ENCODE assay signal across 31 cellular contexts in genomic region chr5:111749303-111750026, GRCh38. TPM values are rescaled to one million over a fixed set of nuclear protein-coding genes. Genes with fewer than 3 reads are reported as not detected.
A peak's percentile ranks its signal among the peaks of the same experiment; 100 is the strongest.
DNase-seq lines count a peak whose midpoint lies in the region; ATAC-seq and TF ChIP-seq lines count a peak whose summit lies in the region.
"Had no signal": no experiment of that assay in that cellular context is flagged by ENCODE, and none has a peak within 500 bp of the region (broad histone marks: within the 10 kb centered on the region; RNA-seq: fewer than 3 reads in every experiment).

No MANE protein-coding gene starts in this region.

- CTCF ChIA-PET in IMR-90 (lab: Yijun Ruan, JAX): interaction anchor here (1.4 kb wide), 1 partner anchor 397 kb away, joined by 6 read pairs; no protein-coding TSS in a partner anchor

- H2BK20ac ChIP-seq in IMR-90 (ENCODE audit: low read depth, low read length): peak overlapping the region; percentile 35

- in situ Hi-C loops in IMR-90 (cut with MboI; ENCODE audit: low sequenced_read_pairs): no loop called here

- peaks cover 11% of the 10 kb centered on the region for H3K9me1 ChIP-seq in IMR-90 (ENCODE audit: insufficient read depth, low read length)

- no TSS peak for BruUV-seq in IMR-90 (replicated peaks; lab: Mats Ljungman, UMichigan)

- H3K79me2 ChIP-seq in DND-41 (ENCODE audit: insufficient read depth, low read length) (peaks cover 100% of the 10 kb centered on the region), fibroblast of lung (ENCODE audit: control insufficient read depth, insufficient read depth, low read length) (peaks cover 64% of the 10 kb centered on the region), trophoblast cell (ENCODE audit: control insufficient read depth, insufficient read depth, low read length, poor library complexity) (no peaks in the 10 kb centered on the region)

- 0 out of 3 replicates have a peak overlapping the region, but pooled peaks have one; percentile 13 for H2BK15ac ChIP-seq in IMR-90 (ENCODE audit: low read depth, low read length)

- H3K23ac ChIP-seq in IMR-90 (ENCODE audit: low read depth, low read length): peak overlapping the region; percentile 55; the same call in 1 of the 2 replicates
- no peak overlapping the region for H3K23ac ChIP-seq in trophoblast cell (ENCODE audit: low read length)

- 20% methylated on average over 1 of the region's 5 CpGs; no CpG with 5 or more reads in 1 of the 2 experiments for WGBS in IMR-90 (ENCODE audit: extremely low coverage in 2 of 2, insufficient read length in 1 of 2), 2 experiments
- 100% methylated on average over 2 of the region's 5 CpGs for WGBS in trophoblast cell (ENCODE audit: extremely low coverage, insufficient coverage, insufficient read length)

- H3K4me3 ChIP-seq in DND-41 (ENCODE audit: low read depth in 1 of 2, low read length in 2 of 2) (peak overlapping the region in 1 of 2 experiments; percentile 4; a peak in 1 of 4 replicates), IMR-90 (ENCODE audit: insufficient read depth, low read depth, low read length) (no peak overlapping the region), fibroblast of lung (replicated peaks in 1 of 4; ENCODE audit: control extremely low read depth in 1 of 4, insufficient read depth in 1 of 4, low read depth in 3 of 4, low read length in 4 of 4) (no peak overlapping the region), trophoblast cell (ENCODE audit: low read depth, low read length) (no peak overlapping the region), coronary artery (no peak overlapping the region)
- H3K4me3 ChIP-seq: ascending aorta, heart right ventricle, SJSA1, uterus had no signal

- POLR2A ChIA-PET in IMR-90 (lab: Charles Lee; ENCODE audit: unreplicated experiment): no interaction called here

- H2AFZ ChIP-seq in DND-41 (ENCODE audit: low read depth, low read length): no peak overlapping the region
- H2AFZ ChIP-seq in IMR-90 (replicated peaks; ENCODE audit: low read length, poor library complexity): no peak overlapping the region
- H2AFZ ChIP-seq in fibroblast of lung (ENCODE audit: low read length): no peak overlapping the region
- H2AFZ ChIP-seq in trophoblast cell (ENCODE audit: insufficient read depth, low read length, poor library complexity): no peak overlapping the region

- H3K9ac ChIP-seq in DND-41 (ENCODE audit: low read depth, low read length): peak overlapping the region; percentile 7; the same call in 1 of the 2 replicates
- peak overlapping the region; percentile 20; the same call in 1 of the 2 replicates for H3K9ac ChIP-seq in IMR-90 (ENCODE audit: low read depth, low read length)
- H3K9ac ChIP-seq in fibroblast of lung (ENCODE audit: insufficient read depth, low read length): no peak overlapping the region
- peak overlapping the region; percentile 54 for H3K9ac ChIP-seq in trophoblast cell (ENCODE audit: low read length)

- H3K4me2 ChIP-seq in DND-41 (ENCODE audit: insufficient read depth, low read length) (peak overlapping the region; percentile 77), IMR-90 (ENCODE audit: low read depth, low read length) (peak overlapping the region; percentile 51), fibroblast of lung (ENCODE audit: extremely low read depth, insufficient read depth, low read length) (no peak overlapping the region), trophoblast cell (ENCODE audit: low read length) (no peak overlapping the region)

- H2AK5ac ChIP-seq in IMR-90 (ENCODE audit: low read depth, low read length): peak overlapping the region; percentile 5
- no peak overlapping the region for H2AK5ac ChIP-seq in trophoblast cell (ENCODE audit: low read length)

- H3K56ac ChIP-seq in IMR-90 (ENCODE audit: extremely low read depth, insufficient read depth, low read length): no peak overlapping the region

- H3K9me3 ChIP-seq in DND-41 (ENCODE audit: insufficient read depth, low read length, severe bottlenecking) (no peaks in the 10 kb centered on the region), IMR-90 (ENCODE audit: control insufficient read depth, insufficient read depth, low read length) (no peaks in the 10 kb centered on the region), fibroblast of lung (ENCODE audit: control insufficient read depth, insufficient read depth, low read depth, low read length) (no peaks in the 10 kb centered on the region), trophoblast cell (ENCODE audit: insufficient read depth, low read depth, low read length) (no peaks in the 10 kb centered on the region)
- H3K9me3 ChIP-seq: ascending aorta, heart right ventricle, SJSA1, uterus had no signal

- intact Hi-C loops in IMR-90 (cut with micrococcal nuclease): loop anchor here (10.0 kb wide), 1 partner anchor 985 kb away; no protein-coding TSS in a partner anchor

- peak overlapping the region; percentile 62 for H4K5ac ChIP-seq in IMR-90 (ENCODE audit: low read depth, low read length)

- H4K91ac ChIP-seq in IMR-90 (ENCODE audit: insufficient read depth, low read depth, low read length): peak overlapping the region; percentile 48
- no peak overlapping the region for H4K91ac ChIP-seq in trophoblast cell (ENCODE audit: low read depth, low read length)

- H3K27me3 ChIP-seq in DND-41 (ENCODE audit: insufficient read depth, low read length, poor library complexity) (no peaks in the 10 kb centered on the region), IMR-90 (ENCODE audit: control insufficient read depth, insufficient read depth, low read length) (no peaks in the 10 kb centered on the region), fibroblast of lung (ENCODE audit: control insufficient read depth, insufficient read depth, low read length) (no peaks in the 10 kb centered on the region), trophoblast cell (ENCODE audit: insufficient read depth, low read length) (no peaks in the 10 kb centered on the region)
- H3K27me3 ChIP-seq: ascending aorta, heart right ventricle, SJSA1, uterus had no signal

- H4K12ac ChIP-seq in trophoblast cell (ENCODE audit: low read depth, low read length): no peak overlapping the region

- H3K4me1 ChIP-seq in DND-41 (ENCODE audit: insufficient read depth, low read length) (peaks cover 99% of the 10 kb centered on the region), IMR-90 (ENCODE audit: control insufficient read depth, insufficient read depth, low read length) (peaks cover 21% of the 10 kb centered on the region), fibroblast of lung (ENCODE audit: control insufficient read depth, extremely low read depth, insufficient read depth, low read length) (peaks cover 34% of the 10 kb centered on the region), trophoblast cell (ENCODE audit: control insufficient read depth in 1 of 2, insufficient read depth in 2 of 2, low read length in 2 of 2) (peaks cover 0 to under 1% of the 10 kb centered on the region in 2 experiments)
- H3K4me1 ChIP-seq: ascending aorta, foreskin keratinocyte had no signal

- H2BK5ac ChIP-seq in IMR-90 (ENCODE audit: low read depth, low read length, poor library complexity, severe bottlenecking): peak overlapping the region; percentile 95
- no peak overlapping the region for H2BK5ac ChIP-seq in trophoblast cell (ENCODE audit: low read depth, low read length, poor library complexity)

- ATAC-seq in DND-41 (ENCODE audit: insufficient read depth, low read depth) (no peak), IMR-90 (ENCODE audit: low read depth) (peak; percentile 22; the same call in 1 of the 2 replicates), GM21619 (IDR thresholded peaks at IDR 0.05; ENCODE audit: unreplicated experiment) (no peak)
- ATAC-seq: activated CD8-positive, alpha-beta memory T cell treated with anti-CD3 and anti-CD28 coated beads, Interleukin-2, amount 10 ng/mL, durations not matched to agents 7 days and 5 days; foreskin keratinocyte; HCT116; heart right ventricle; naive thymus-derived CD8-positive, alpha-beta T cell had no signal

- TF ChIP-seq CTCF in DND-41 (IDR thresholded peaks at IDR 0.05; ENCODE audit: borderline replicate concordance, extremely low read depth, low read length, poor library complexity, severe bottlenecking) (no peak), IMR-90 (conservative IDR thresholded peaks at IDR 0.05; ENCODE audit: low read depth, low read length) (no peak), fibroblast of lung (conservative IDR thresholded peaks at IDR 0.05 in 1 of 2, IDR thresholded peaks at IDR 0.05 in 1 of 2; ENCODE audit: low read depth in 1 of 2, low read length in 2 of 2) (no peak), coronary artery (IDR thresholded peaks at IDR 0.05) (no peak)

- H3K36me3 ChIP-seq in DND-41 (ENCODE audit: insufficient read depth, low read length) (peaks cover 71% of the 10 kb centered on the region), IMR-90 (ENCODE audit: control insufficient read depth, insufficient read depth, low read length) (peaks cover 6% of the 10 kb centered on the region), fibroblast of lung (ENCODE audit: control insufficient read depth, insufficient read depth, low read length) (peaks cover 1% of the 10 kb centered on the region), trophoblast cell (ENCODE audit: control insufficient read depth in 1 of 2, insufficient read depth in 2 of 2, low read length in 2 of 2) (peaks cover 0 to 9% of the 10 kb centered on the region in 2 experiments)
- H3K36me3 ChIP-seq: ascending aorta, uterus had no signal

- H3K4ac ChIP-seq in IMR-90 (ENCODE audit: low read depth, low read length) (peak overlapping the region; percentile 37), trophoblast cell (ENCODE audit: low read depth, low read length) (no peak overlapping the region)

- H3K14ac ChIP-seq in IMR-90 (replicated peaks; ENCODE audit: low read depth, low read length): peak overlapping the region; percentile 28; the same call in 1 of the 2 replicates
- no peak overlapping the region for H3K14ac ChIP-seq in trophoblast cell (ENCODE audit: low read length)

- dilution Hi-C loops in IMR-90 (cut with HindIII; ENCODE audit: low sequenced_read_pairs, unreplicated experiment): no loop called here

- DNase-seq in DND-41 (no peak), IMR-90 (peak; percentile 70), fibroblast of lung (ENCODE audit: low read depth in 2 of 2) (peak; percentile 50 to 57), trophoblast cell (no peak), coronary artery (ENCODE audit: low spot score) (no peak), T-helper 2 cell (no peak), hypothalamus (lab: John Stamatoyannopoulos, UW) (no peak)
- DNase-seq: activated CD4-positive, alpha-beta T cell treated with anti-CD3 and anti-CD28 coated beads, Interleukin-2, amount 50 U/mL, for 4 hours; activated CD8-positive, alpha-beta memory T cell treated with anti-CD3 and anti-CD28 coated beads, Interleukin-2, amount 10 ng/mL, durations not matched to agents 7 days and 5 days; activated gamma-delta T cell treated with Interleukin-2 at 50 U/mL for 16 hours; activated naive CD8-positive, alpha-beta T cell treated with anti-CD3 and anti-CD28 coated beads, Interleukin-2, amount 10 ng/mL, durations not matched to agents 7 days and 5 days; activated T-cell treated with anti-CD3 and anti-CD28 coated beads, Interleukin-2, amount 50 U/mL, for 48 hours; CD8-positive, alpha-beta memory T cell; central memory CD4-positive, alpha-beta T cell; DMS 273 treated with DMSO at 0.1 percent for 48 hours; EL; erythroblast; foreskin keratinocyte; heart right ventricle; midbrain; naive thymus-derived CD8-positive, alpha-beta T cell; NCI-H1694; NCI-H446 treated with DMSO at 0.1 percent for 48 hours; NCI-H82; small intestine; T-helper 1 cell; uterus had no signal

- H3K27ac ChIP-seq in DND-41 (ENCODE audit: low read length) (peak overlapping the region; percentile 56), IMR-90 (ENCODE audit: insufficient read depth, low read length) (peak overlapping the region; percentile 64; the same call in 1 of the 2 replicates), fibroblast of lung (ENCODE audit: insufficient read depth, low read length) (peak overlapping the region; percentile 95), trophoblast cell (ENCODE audit: low read depth, low read length) (no peak overlapping the region), coronary artery (no peak overlapping the region)
- H3K27ac ChIP-seq: ascending aorta, foreskin keratinocyte, uterus had no signal

- TF ChIP-seq POLR2A in IMR-90 (IDR thresholded peaks at IDR 0.05; ENCODE audit: low read depth, low read length): no peak

- peaks cover 10% of the 10 kb centered on the region for H4K20me1 ChIP-seq in DND-41 (ENCODE audit: insufficient read depth, low read length)
- H4K20me1 ChIP-seq in IMR-90 (ENCODE audit: insufficient read depth, low read length): no peaks in the 10 kb centered on the region
- H4K20me1 ChIP-seq in fibroblast of lung (ENCODE audit: control insufficient read depth, extremely low read depth, insufficient read depth, low read length): no peaks in the 10 kb centered on the region

- H3K79me1 ChIP-seq in IMR-90 (ENCODE audit: low read depth in 1 of 2, low read length in 2 of 2) (peaks cover 16 to 51% of the 10 kb centered on the region in 2 experiments), trophoblast cell (ENCODE audit: low read length) (peaks cover 2% of the 10 kb centered on the region)

- H2AK9ac ChIP-seq in IMR-90 (replicated peaks; ENCODE audit: low read depth, low read length, poor library complexity): no peak overlapping the region

- H2BK12ac ChIP-seq in trophoblast cell (ENCODE audit: low read length): no peak overlapping the region

- TF ChIP-seq RAD21 in IMR-90 (IDR thresholded peaks at IDR 0.05; ENCODE audit: low read length): no peak

- H2BK120ac ChIP-seq in IMR-90 (ENCODE audit: low read depth, low read length) (peak overlapping the region; percentile 28; the same call in 1 of the 2 replicates), trophoblast cell (ENCODE audit: insufficient read depth, low read length, poor library complexity) (no peak overlapping the region)

- H4K8ac ChIP-seq in IMR-90 (ENCODE audit: low read depth in 2 of 2, low read length in 2 of 2) (peak overlapping the region in 1 of 2 experiments; percentile 46; a peak in 3 of 4 replicates), trophoblast cell (ENCODE audit: low read depth, low read length) (no peak overlapping the region)

- peak overlapping the region; percentile 39 for H3K18ac ChIP-seq in IMR-90 (ENCODE audit: low read depth, low read length)
- no peak overlapping the region for H3K18ac ChIP-seq in trophoblast cell (ENCODE audit: low read length)

RNA-seq across cellular contexts. Expression of gene NREP, which starts 7.5 kb away (rescaled TPM):
- 178 and 234 TPM in 2 replicates for total RNA-seq in IMR-90 (2012; rRNA removed)
- polyA plus RNA-seq in IMR-90 (2012; rRNA removed): 246 and 277 TPM in 2 replicates
- polyA plus RNA-seq in IMR-90 (2012; cell fraction: cytosol; rRNA removed): 42.7 and 48.6 TPM in 2 replicates
- polyA plus RNA-seq in IMR-90 (2012; cell fraction: nucleus; rRNA removed; ENCODE audit: low replicate concordance): 62.1 and 406 TPM in 2 replicates
- total RNA-seq in fibroblast of lung: 56.8 and 86.0 TPM in 2 replicates
- 149 and 364 TPM in 2 replicates for polyA plus RNA-seq in fibroblast of lung
- 64.0 and 156 TPM in 2 replicates for polyA plus RNA-seq in fibroblast of lung (2012)
- 14.6 and 34.6 TPM in 2 replicates for polyA minus RNA-seq in fibroblast of lung (ENCODE audit: low replicate concordance)
- 166 and 175 TPM in 2 replicates for polyA plus RNA-seq in trophoblast cell (2013)

Comparison
In these comparisons a context has a peak if more than half of its experiments do, and no peak if none do; other contexts are left out.
1. DNase-seq: peak in IMR-90 (single experiment) and fibroblast of lung (2 of 2); none in DND-41 (single experiment), trophoblast cell (0 of 2), coronary artery (single experiment), T-helper 2 cell (0 of 5) and hypothalamus (0 of 51).
2. H3K27ac ChIP-seq: peak in DND-41 (single experiment), IMR-90 (single experiment) and fibroblast of lung (single experiment); none in trophoblast cell (single experiment) and coronary artery (0 of 2).
3. H3K4me2 ChIP-seq: peak in DND-41 (single experiment) and IMR-90 (single experiment); none in fibroblast of lung (single experiment) and trophoblast cell (single experiment).